ENCODE assay signal across 9 cellular contexts in genomic region chr11:65427691-65428577, GRCh38. TPM values are rescaled to one million over a fixed set of nuclear protein-coding genes. Genes with fewer than 3 reads are reported as not detected.
DNase-seq lines count a peak whose midpoint lies in the region; ATAC-seq, FAIRE-seq and TF ChIP-seq lines count a peak whose summit lies in the region.
"Had no signal": no experiment of that assay in that cellular context is flagged by ENCODE, and none has a peak within 500 bp of the region (broad histone marks: within the 10 kb centered on the region; RNA-seq: fewer than 3 reads in every experiment).

No MANE protein-coding gene starts in this region.

- peak; percentile 15 for ATAC-seq in RWPE2 (ENCODE audit: low read depth)
- ATAC-seq in right lobe of liver, result peak; percentile 4 to 30 (median 8)

- H3K36me3 ChIP-seq in RWPE2 (ENCODE audit: low read depth) (peaks cover 100% of the 10 kb centered on the region), bronchial epithelial cell (ENCODE audit: control insufficient read depth, insufficient read depth, low read length) (peaks cover 20% of the 10 kb centered on the region), right lobe of liver (peaks cover 0 to 17% (median 8%) of the 10 kb centered on the region in 4 donors)

- TF ChIP-seq CTCF in RWPE2 (IDR thresholded peaks at IDR 0.05; ENCODE audit: poor library complexity, severe bottlenecking), result no peak
- TF ChIP-seq CTCF in bronchial epithelial cell (IDR thresholded peaks at IDR 0.05; ENCODE audit: insufficient read depth, low read length, severe bottlenecking), result no peak
- TF ChIP-seq CTCF in right lobe of liver (IDR thresholded peaks at IDR 0.05), result no peak
- TF ChIP-seq CTCF in GM10266 (IDR thresholded peaks at IDR 0.05; ENCODE audit: control insufficient read depth, insufficient read depth, low read depth, missing control alignments), result no peak

- peak; percentile 75 for TF ChIP-seq POLR2A in right lobe of liver (IDR thresholded peaks at IDR 0.05)

- H3K4me3 ChIP-seq in RWPE2 (ENCODE audit: severe bottlenecking) (peak overlapping the region; percentile 76), bronchial epithelial cell (ENCODE audit: low read depth, low read length) (no peak overlapping the region), right lobe of liver (peak overlapping the region; percentile 68 to 87 (median 77))

- H3K27me3 ChIP-seq in RWPE2 (ENCODE audit: insufficient read depth, poor library complexity, severe bottlenecking) (no peaks in the 10 kb centered on the region), bronchial epithelial cell (ENCODE audit: control insufficient read depth, insufficient read depth, low read length) (no peaks in the 10 kb centered on the region), right lobe of liver (no peaks in the 10 kb centered on the region)

- FAIRE-seq in bronchial epithelial cell (lab: Jason Lieb, UNC), result no peak
- FAIRE-seq: colon had no signal

- H3K4me1 ChIP-seq in RWPE2 (ENCODE audit: insufficient read depth, poor library complexity, severe bottlenecking), result peaks cover 25% of the 10 kb centered on the region
- peaks cover 0 to 11% (median 8%) of the 10 kb centered on the region in 4 donors for H3K4me1 ChIP-seq in right lobe of liver

- no peaks in the 10 kb centered on the region for H3K9me3 ChIP-seq in RWPE2 (ENCODE audit: severe bottlenecking)
- no peaks in the 10 kb centered on the region for H3K9me3 ChIP-seq in right lobe of liver

- DNase-seq in DMS79 treated with DMSO at 0.1 percent for 48 hours (lab: John Stamatoyannopoulos, UW) (peak; percentile 19), DMS79 (lab: John Stamatoyannopoulos, UW) (no peak), RWPE2 (ENCODE audit: low spot score) (peak; percentile 45), bronchial epithelial cell (ENCODE audit: low read depth) (peak; percentile 73), right lobe of liver (peak; percentile 54 to 68 (median 62)), superior temporal gyrus (ENCODE audit: extremely low spot score) (peak; percentile 52), GM10266 (ENCODE audit: extremely low spot score) (no peak), NOMO-1 treated with dmso at 0.1 percent for 144 hours (lab: John Stamatoyannopoulos, UW; ENCODE audit: unreplicated experiment) (no peak)

- intact Hi-C loops in right lobe of liver (cut with DNase I), result no loop called here

- 6% methylated on average over 11 of the region's 11 CpGs for WGBS in right lobe of liver (ENCODE audit: insufficient coverage, low coverage, low lambda C conversion rate, missing lambda C conversion rate)

- H3K27ac ChIP-seq in RWPE2 (ENCODE audit: poor library complexity, severe bottlenecking) (peak overlapping the region; percentile 97), right lobe of liver (peak overlapping the region; percentile 97 to 100 (median 100))

RNA-seq across cellular contexts. Expression of gene NEAT1, which starts 5.3 kb away (rescaled TPM):
- 114 and 133 TPM in 2 replicates for total RNA-seq in bronchial epithelial cell
- 1,000 to 10,000 TPM in 2 of 6 experiments, 100 to 1,000 TPM in 4; 202 to 1,225 (median 767) TPM for total RNA-seq in right lobe of liver

RNA-seq across cellular contexts. Expression of gene FRMD8, which starts 41.5 kb away (rescaled TPM):
- total RNA-seq in bronchial epithelial cell (21.9 and 66.6 TPM in 2 replicates), right lobe of liver (10 to 100 TPM in 4 of 6 experiments, 1 to 10 TPM in 2; 7.7 to 17.1 (median 14.3) TPM)

RNA-seq across cellular contexts. Expression of gene SLC25A45, which starts 45.5 kb away (rescaled TPM):
- total RNA-seq in bronchial epithelial cell (0.26 and 0.77 TPM in 2 replicates), right lobe of liver (10 to 100 TPM in 4 of 6 experiments, 1 to 10 TPM in 2; 7.5 to 17.5 (median 12.1) TPM)

Comparison
In these comparisons a context has a peak if more than half of its experiments do, and no peak if none do; other contexts are left out.
1. DNase-seq: peak in DMS79 treated with DMSO at 0.1 percent for 48 hours (single experiment), RWPE2 (single experiment), bronchial epithelial cell (single experiment), right lobe of liver (3 of 3) and superior temporal gyrus (single experiment); none in DMS79 (single experiment), GM10266 (single experiment) and NOMO-1 treated with dmso at 0.1 percent for 144 hours (single experiment).